In the genomic region with DNA sequence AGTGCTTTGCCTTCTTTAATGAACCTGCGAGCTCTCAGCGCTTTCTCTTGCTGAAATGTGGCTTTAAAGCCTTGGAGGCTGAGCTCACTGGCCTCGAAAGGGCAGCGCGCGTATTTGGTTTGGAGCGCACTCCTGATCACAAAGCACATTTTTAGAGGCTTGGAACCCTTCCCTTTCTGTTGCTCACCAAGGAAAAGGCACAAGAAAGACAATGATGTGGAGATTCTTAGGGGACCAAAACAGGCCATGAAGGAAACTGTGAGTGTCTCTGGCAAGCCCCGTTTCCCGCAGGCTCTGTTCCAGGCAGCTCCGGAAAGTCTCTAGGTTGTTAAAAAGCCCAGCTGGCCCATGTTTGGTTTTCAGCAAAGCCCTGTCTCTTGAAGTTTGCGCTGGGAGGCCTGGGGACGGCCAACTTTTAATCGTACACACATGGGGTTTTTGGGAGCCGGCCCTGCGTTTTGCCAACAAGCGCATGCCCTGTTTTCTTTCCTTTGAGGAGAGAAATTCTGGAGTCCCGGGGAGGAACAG, we compare ENCODE assay signal across 12 cellular contexts. TPM values are rescaled to one million over a fixed set of nuclear protein-coding genes. Genes with fewer than 3 reads are reported as not detected.
A peak's percentile ranks its signal among the peaks of the same experiment; 100 is the strongest.
DNase-seq lines count a peak whose midpoint lies in the region; ATAC-seq, FAIRE-seq and TF ChIP-seq lines count a peak whose summit lies in the region.
"Had no signal": no experiment of that assay in that cellular context is flagged by ENCODE, and none has a peak within 500 bp of the region (broad histone marks: within the 10 kb centered on the region; RNA-seq: fewer than 3 reads in every experiment).

No MANE protein-coding gene starts in this region.

- H3K27me3 ChIP-seq in hepatocyte: no peaks in the 10 kb centered on the region
- no peaks in the 10 kb centered on the region for H3K27me3 ChIP-seq in rectal smooth muscle tissue (ENCODE audit: control insufficient read depth, insufficient read depth, low read length)
- H3K27me3 ChIP-seq: BLaER1 treated with 17β-estradiol and CSF1 and Interleukin-3, amounts not matched to agents 10 nM and 100 nM had no signal

- no peak overlapping the region for H2AFZ ChIP-seq in hepatocyte

- no peak overlapping the region for H3K9ac ChIP-seq in rectal smooth muscle tissue (ENCODE audit: low read length)
- H3K9ac ChIP-seq: BLaER1 treated with 17β-estradiol and CSF1 and Interleukin-3, amounts not matched to agents 10 nM and 100 nM had no signal

- no peak for ATAC-seq in omental fat pad (ENCODE audit: low FRiP score)

- TF ChIP-seq CTCF in hepatocyte (IDR thresholded peaks at IDR 0.05; ENCODE audit: poor library complexity) (no peak), omental fat pad (IDR thresholded peaks at IDR 0.05) (no peak)

- DNase-seq in AG20443 (ENCODE audit: low spot score) (peak; percentile 77), cerebellum (ENCODE audit: low spot score) (peak; percentile 61), hepatocyte (ENCODE audit: low spot score) (peak; percentile 74), GM12891 (ENCODE audit: insufficient read length, low spot score) (no peak), dermis blood vessel endothelial cell (no peak), omental fat pad (ENCODE audit: low spot score) (no peak)
- DNase-seq in activated effector memory CD4-positive, alpha-beta T cell treated with Interleukin-2 at 50 U/mL for 16 hours: no peak
- DNase-seq: activated naive CD4-positive, alpha-beta T cell treated with Interleukin-2 at 50 U/mL for 16 hours; NK-92 treated with Interleukin-12 subunit alpha and Interleukin-12 subunit beta, amount 100 ng/mL, for 24 hours had no signal

- H3K4me2 ChIP-seq in hepatocyte: peak overlapping the region; percentile 1
- H3K4me2 ChIP-seq: BLaER1 treated with 17β-estradiol and CSF1 and Interleukin-3, amounts not matched to agents 10 nM and 100 nM had no signal

- H4K20me1 ChIP-seq in hepatocyte (ENCODE audit: insufficient read depth, poor library complexity, severe bottlenecking): no peaks in the 10 kb centered on the region

- H3K4me1 ChIP-seq in hepatocyte (ENCODE audit: insufficient read depth): peaks cover 19% of the 10 kb centered on the region
- H3K4me1 ChIP-seq in rectal smooth muscle tissue (ENCODE audit: control insufficient read depth, insufficient read depth, low read length): peaks cover 28% of the 10 kb centered on the region

- H3K27ac ChIP-seq in hepatocyte (peak overlapping the region; percentile 91), rectal smooth muscle tissue (ENCODE audit: low read depth, low read length) (peak overlapping the region; percentile 78)
- H3K27ac ChIP-seq: BLaER1 treated with 17β-estradiol and CSF1 and Interleukin-3, amounts not matched to agents 10 nM and 100 nM had no signal

- no peak for TF ChIP-seq POLR2A in GM12891 (IDR thresholded peaks at IDR 0.05; ENCODE audit: low read depth, low read length)

- H3K79me2 ChIP-seq in hepatocyte: no peaks in the 10 kb centered on the region

- FAIRE-seq in GM12891 (lab: Jason Lieb, UNC): no peak

- no peaks in the 10 kb centered on the region for H3K9me3 ChIP-seq in hepatocyte (ENCODE audit: low read depth)

- no peaks in the 10 kb centered on the region for H3K9me2 ChIP-seq in hepatocyte (replicated peaks; ENCODE audit: insufficient read depth)

- no peaks in the 10 kb centered on the region for H3K36me3 ChIP-seq in hepatocyte (replicated peaks; ENCODE audit: insufficient read depth, low read depth)
- peaks cover 21% of the 10 kb centered on the region for H3K36me3 ChIP-seq in rectal smooth muscle tissue (ENCODE audit: control insufficient read depth, insufficient read depth, low read length)

- H3K4me3 ChIP-seq in hepatocyte (no peak overlapping the region), rectal smooth muscle tissue (ENCODE audit: low read length) (no peak overlapping the region)
- H3K4me3 ChIP-seq: BLaER1 treated with 17β-estradiol and CSF1 and Interleukin-3, amounts not matched to agents 10 nM and 100 nM had no signal

- WGBS in hepatocyte (ENCODE audit: low lambda C conversion rate, missing lambda C conversion rate): 72% methylated on average over 17 of the region's 17 CpGs

TF ChIP-seq in GM12891, 5 proteins besides CTCF, POLR2A, EP300 and RAD21:
- no peak for TF ChIP-seq POU2F2 (IDR thresholded peaks at IDR 0.05; ENCODE audit: low read depth, low read length)
- TF ChIP-seq SPI1 (IDR thresholded peaks at IDR 0.05; ENCODE audit: low read depth, low read length): no peak

RNA-seq across cellular contexts. Expression of a gene that starts 9.4 kb away (rescaled TPM):
- total RNA-seq in cerebellum (13.3 TPM), hepatocyte (9.0 and 11.5 TPM in 2 replicates), dermis blood vessel endothelial cell (23.1 and 88.9 TPM in 2 replicates), omental fat pad (1 to 10 TPM; 1.2 to 2.8 (median 1.5) TPM)
- polyA plus RNA-seq in hepatocyte: 5.2 and 8.8 TPM in 2 replicates
- 19.3 TPM for polyA plus RNA-seq in GM12891 (2012; ENCODE audit: low read depth, missing spikeins)
- polyA plus RNA-seq: IgD-negative memory B cell had no signal

RNA-seq across cellular contexts. Expression of a gene that starts 32.4 kb away (rescaled TPM):
- total RNA-seq in cerebellum (34.3 TPM), hepatocyte (58.3 and 60.3 TPM in 2 replicates), dermis blood vessel endothelial cell (102 and 108 TPM in 2 replicates), omental fat pad (100 to 1,000 TPM; 177 to 383 (median 325) TPM)
- 35.2 and 39.6 TPM in 2 replicates for polyA plus RNA-seq in hepatocyte
- 13.2 TPM for polyA plus RNA-seq in GM12891 (2012; ENCODE audit: low read depth, missing spikeins)
- polyA plus RNA-seq: IgD-negative memory B cell had no signal

Comparison
In these comparisons a context has a peak if more than half of its experiments do, and no peak if none do; other contexts are left out.
1. DNase-seq: peak in AG20443 (single experiment), cerebellum (single experiment) and hepatocyte (single experiment); none in GM12891 (single experiment), dermis blood vessel endothelial cell (single experiment), omental fat pad (single experiment) and activated effector memory CD4-positive, alpha-beta T cell treated with Interleukin-2 at 50 U/mL for 16 hours (single experiment).